9 cellular contexts compared by ENCODE assay signal in the genomic region with DNA sequence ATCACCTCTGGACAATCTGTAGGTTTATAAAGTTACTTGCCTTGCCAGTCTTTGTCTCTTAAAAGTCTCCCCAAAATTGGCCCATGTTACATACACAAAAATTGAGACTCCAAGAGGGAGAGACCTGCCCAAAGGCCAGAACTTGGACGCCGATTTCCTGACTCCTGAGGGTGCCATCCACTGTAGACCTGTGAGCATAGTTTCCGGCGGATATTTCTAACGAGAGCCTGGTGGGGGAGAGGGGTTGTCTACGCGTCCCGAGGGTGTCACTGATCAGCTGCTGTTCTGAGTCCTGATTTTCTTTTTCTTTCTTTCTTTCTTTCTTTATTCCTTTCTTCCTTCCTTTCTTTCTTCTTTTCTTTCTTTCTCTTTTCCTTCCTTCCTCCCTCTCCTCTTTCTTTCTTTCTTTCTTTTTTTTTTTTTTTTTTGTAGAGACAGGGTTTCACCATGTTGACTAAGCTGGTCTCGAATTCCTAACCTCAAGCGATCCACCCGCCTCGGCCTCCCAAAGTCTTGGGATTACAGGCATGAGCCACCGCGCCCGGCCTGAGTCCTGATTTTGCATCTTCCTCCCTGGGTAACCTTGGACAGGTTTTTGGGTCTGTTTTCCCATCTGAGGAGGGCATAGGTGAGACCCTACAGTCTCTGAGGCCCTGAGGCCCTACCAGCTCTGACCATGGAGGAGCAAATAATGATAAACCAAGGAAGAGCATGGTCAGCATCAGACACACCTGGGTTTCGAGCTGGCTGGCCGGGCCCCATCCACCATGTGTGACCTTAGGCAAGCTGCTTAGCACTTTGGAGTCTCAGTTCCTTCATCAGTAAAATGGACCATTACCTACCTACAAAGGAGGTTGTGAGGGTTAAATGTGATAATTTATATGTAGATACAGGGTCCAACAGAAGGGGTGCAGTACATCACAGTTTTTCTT. TPM values are rescaled to one million over a fixed set of nuclear protein-coding genes. Genes with fewer than 3 reads are reported as not detected.
A peak's percentile ranks its signal among the peaks of the same experiment; 100 is the strongest.
DNase-seq lines count a peak whose midpoint lies in the region; ATAC-seq, FAIRE-seq and TF ChIP-seq lines count a peak whose summit lies in the region.
"Had no signal": no experiment of that assay in that cellular context is flagged by ENCODE, and none has a peak within 500 bp of the region (broad histone marks: within the 10 kb centered on the region; RNA-seq: fewer than 3 reads in every experiment).

No MANE protein-coding gene starts in this region.

- no peak for TF ChIP-seq CTCF in A673 (conservative IDR thresholded peaks at IDR 0.05; ENCODE audit: low read depth, low read length)
- no peak for TF ChIP-seq CTCF in HL-60 (IDR thresholded peaks at IDR 0.05; ENCODE audit: insufficient read depth, low read length)
- TF ChIP-seq CTCF in GM12878 (IDR thresholded peaks at IDR 0.05 in 2 of 3, conservative IDR thresholded peaks at IDR 0.05 in 1 of 3; ENCODE audit: control insufficient read depth in 2 of 3, extremely low read depth in 1 of 3, insufficient read depth in 1 of 3, low read depth in 3 of 3, low read length in 3 of 3), result no peak
- no peak for TF ChIP-seq CTCF in nephron (IDR thresholded peaks at IDR 0.05; ENCODE audit: unreplicated experiment in 3 of 3)
- TF ChIP-seq CTCF in WERI-Rb-1 (IDR thresholded peaks at IDR 0.05; ENCODE audit: low read depth, low read length), result no peak
- TF ChIP-seq CTCF in BE2C (IDR thresholded peaks at IDR 0.05; ENCODE audit: low read depth, low read length), result no peak

- FAIRE-seq in GM12878 (lab: Jason Lieb, UNC), result no peak
- FAIRE-seq: frontal cortex had no signal

- TF ChIP-seq EP300 in GM12878 (IDR thresholded peaks at IDR 0.05; ENCODE audit: borderline replicate concordance in 1 of 2, control insufficient read depth in 1 of 2, low read depth in 2 of 2, low read length in 2 of 2), result no peak

- in situ Hi-C loops in GM12878 (cut with MboI), result no loop called here

- H3K4me3 Mint-ChIP-seq in nephron, result peak overlapping the region; percentile 64 to 97 (median 97)

- peaks cover 12% of the 10 kb centered on the region for H3K36me3 Mint-ChIP-seq in nephron (ENCODE audit: low read depth)

- BruUV-seq in A673 (replicated peaks; lab: Mats Ljungman, UMichigan) (no TSS peak), GM12878 (replicated peaks; lab: Mats Ljungman, UMichigan) (no TSS peak)

- intact Hi-C loops in A673 (cut with micrococcal nuclease; ENCODE audit: unreplicated experiment) (no loop called here), GM12878 (cut with micrococcal nuclease; ENCODE audit: unreplicated experiment) (no loop called here)

- ATAC-seq in GM12878 (no peak), GM18520 (IDR thresholded peaks at IDR 0.05; ENCODE audit: unreplicated experiment) (no peak)

- 83% methylated on average over 16 of the region's 17 CpGs for WGBS in GM12878 (ENCODE audit: insufficient coverage, insufficient replicate concordance, low lambda C conversion rate, missing lambda C conversion rate)

- RAD21 ChIA-PET in GM12878 (lab: Charles Lee; ENCODE audit: unreplicated experiment), result interaction anchor here (1.2 to 4.3 kb wide), 6 partner anchors 20 to 228 kb away, joined by 5 to 59 read pairs (median 8); a partner anchor contains a TSS

- H3K4me1 Mint-ChIP-seq in nephron, result peaks cover 14% of the 10 kb centered on the region

- POLR2A ChIA-PET in A673 (lab: Charles Lee; ENCODE audit: low non-redundant PET), result interaction anchor here (0.6 kb wide), 1 partner anchor 196 kb away, joined by 3 read pairs; no protein-coding TSS in a partner anchor
- POLR2A ChIA-PET in GM12878 (lab: Charles Lee), result interaction anchor here (0.5 to 1.2 kb wide), 3 partner anchors 28 to 296 kb away, joined by 3 to 4 read pairs (median 4); a partner anchor contains a TSS

- CTCF ChIA-PET in A673 (lab: Charles Lee), result interaction anchor here (0.5 to 1.8 kb wide), 9 partner anchors 10 to 457 kb away, joined by 3 to 16 read pairs (median 3); a partner anchor contains a TSS
- CTCF ChIA-PET in GM12878 (lab: Yijun Ruan, JAX), result interaction anchor here (0.5 to 4.9 kb wide), 26 partner anchors 8 to 329 kb away, joined by 3 to 115 read pairs (median 6); a partner anchor contains a TSS

- H3K9me3 ChIP-seq in A673 (ENCODE audit: low read depth, low read length, poor library complexity, severe bottlenecking), result no peaks in the 10 kb centered on the region
- H3K9me3 ChIP-seq in GM12878 (replicated peaks; ENCODE audit: control insufficient read depth, insufficient read depth, low read length), result no peaks in the 10 kb centered on the region
- no peaks in the 10 kb centered on the region for H3K9me3 ChIP-seq in WERI-Rb-1 (ENCODE audit: severe bottlenecking)
- H3K9me3 ChIP-seq in BE2C, result no peaks in the 10 kb centered on the region

- H3K4me1 ChIP-seq in A673 (ENCODE audit: insufficient read depth, low read length, poor library complexity, severe bottlenecking), result no peaks in the 10 kb centered on the region
- peaks cover 17% of the 10 kb centered on the region for H3K4me1 ChIP-seq in GM12878 (ENCODE audit: control insufficient read depth, insufficient read depth, low read length)
- H3K4me1 ChIP-seq in BE2C, result no peaks in the 10 kb centered on the region

- H3K9ac ChIP-seq in GM12878 (ENCODE audit: control insufficient read depth, insufficient read depth, low read length), result no peak overlapping the region

- H4K20me1 ChIP-seq in GM12878 (ENCODE audit: control insufficient read depth, insufficient read depth), result no peaks in the 10 kb centered on the region

- DNase-seq in A673 (ENCODE audit: low spot score) (no peak), HL-60 (ENCODE audit: low read depth in 1 of 2, low spot score in 1 of 2) (no peak), GM12878 (ENCODE audit: low read depth, low spot score) (no peak), WERI-Rb-1 (no peak), BE2C (no peak), NOMO-1 treated with dmso at 0.1 percent for 144 hours (lab: John Stamatoyannopoulos, UW; ENCODE audit: unreplicated experiment) (no peak)

- H3K27me3 ChIP-seq in A673 (replicated peaks; ENCODE audit: insufficient read depth, low read depth, low read length, poor library complexity) (no peaks in the 10 kb centered on the region), HL-60 (ENCODE audit: insufficient read depth, poor library complexity, severe bottlenecking) (no peaks in the 10 kb centered on the region), GM12878 (replicated peaks in 1 of 2; ENCODE audit: control insufficient read depth in 2 of 2, insufficient read depth in 2 of 2, low read length in 1 of 2) (no peaks in the 10 kb centered on the region; a peak in 1 of 4 replicates), WERI-Rb-1 (ENCODE audit: insufficient read depth, low read depth, severe bottlenecking) (no peaks in the 10 kb centered on the region), BE2C (no peaks in the 10 kb centered on the region)

- H3K4me2 ChIP-seq in GM12878 (ENCODE audit: control insufficient read depth, insufficient read depth), result peak overlapping the region; percentile 17; the same call in 1 of the 2 replicates

- H3K36me3 ChIP-seq in A673 (ENCODE audit: insufficient read depth, low read length, poor library complexity, severe bottlenecking) (peaks cover 20% of the 10 kb centered on the region), GM12878 (ENCODE audit: control insufficient read depth in 2 of 2, insufficient read depth in 2 of 2, low read length in 1 of 2) (peaks cover 0 to 7% of the 10 kb centered on the region in 2 experiments; a peak in 2 of 4 replicates), WERI-Rb-1 (peaks cover 27% of the 10 kb centered on the region), BE2C (no peaks in the 10 kb centered on the region)

- H3K4me3 ChIP-seq in A673 (ENCODE audit: low read depth, low read length, poor library complexity, severe bottlenecking), result peak overlapping the region; percentile 83
- H3K4me3 ChIP-seq in HL-60 (replicated peaks; ENCODE audit: insufficient read depth, low read length), result no peak overlapping the region
- H3K4me3 ChIP-seq in GM12878, result no peak overlapping the region
- H3K4me3 ChIP-seq in WERI-Rb-1 (ENCODE audit: low read depth, low read length), result no peak overlapping the region
- no peak overlapping the region; the same call in 1 of the 2 replicates for H3K4me3 ChIP-seq in BE2C (ENCODE audit: low read depth, low read length)

- peaks cover 22% of the 10 kb centered on the region for H3K79me2 ChIP-seq in GM12878 (ENCODE audit: control insufficient read depth, insufficient read depth, low read length)

- no peaks in the 10 kb centered on the region for H3K9me3 Mint-ChIP-seq in nephron

- H3K27ac ChIP-seq in A673 (ENCODE audit: low read depth, low read length, poor library complexity, severe bottlenecking) (no peak overlapping the region), HL-60 (replicated peaks) (0 out of 2 replicates have a peak overlapping the region, but pooled peaks have one; percentile 28), GM12878 (ENCODE audit: control insufficient read depth, insufficient read depth) (no peak overlapping the region), WERI-Rb-1 (no peak overlapping the region)

- H3K27me3 Mint-ChIP-seq in nephron (ENCODE audit: low read depth), result peaks cover 5% of the 10 kb centered on the region

- H3K27ac Mint-ChIP-seq in nephron, result peak overlapping the region in 1 of 3 experiments; percentile 60

- no peak for TF ChIP-seq POLR2A in GM12878 (IDR thresholded peaks at IDR 0.05; ENCODE audit: low read depth, low read length)

- SMC1A ChIA-PET in GM12878 (lab: Charles Lee; ENCODE audit: uncharacterized antibody, unreplicated experiment), result interaction anchor here (0.7 to 6.5 kb wide), 7 partner anchors 11 to 227 kb away, joined by 3 to 79 read pairs (median 4); no protein-coding TSS in a partner anchor

- H2AFZ ChIP-seq in GM12878 (ENCODE audit: control insufficient read depth, low read depth, low read length), result peak overlapping the region; percentile 1

- TF ChIP-seq RAD21 in GM12878 (IDR thresholded peaks at IDR 0.05; ENCODE audit: insufficient read depth, low read depth, low read length), result no peak

RNA-seq across cellular contexts. Expression of a gene that starts 1.0 kb away (rescaled TPM):
- total RNA-seq in A673 (2021) (59.9 and 68.0 TPM in 2 replicates), GM12878 (2014; rRNA removed) (17.9 and 18.0 TPM in 2 replicates), GM12878 (2014; rRNA removed; fragmentation: Illumina TruSeq; extraction: Trizol) (20.1 and 23.3 TPM in 2 replicates), GM12878 (2021) (22.3 and 27.2 TPM in 2 replicates)
- total RNA-seq in GM12878 (2013; cell fraction: nucleolus; rRNA removed), result 71.8 and 76.9 TPM in 2 replicates
- 6.9 TPM for polyA plus RNA-seq in GM12878 (2011; ENCODE audit: low read depth)
- polyA plus RNA-seq in GM12878 (2011; rRNA removed) (28.4 and 37.8 TPM in 2 replicates), GM12878 (2014; fragmentation: Illumina TruSeq; extraction: Trizol) (23.8 and 32.0 TPM in 2 replicates), GM12878 (2014; fragmentation: Nextera tagmentation; extraction: Ambion mirVana) (1 to 10 TPM; 5.2 to 8.4 TPM), GM12878 (2014; rRNA removed) (22.2 and 24.0 TPM in 2 replicates), GM12878 (2016; fragmentation: Nextera tagmentation; extraction: Ambion mirVana) (10 to 100 TPM; 20.0 to 23.0 TPM)
- 11.4 and 18.0 TPM in 2 replicates for polyA plus RNA-seq in GM12878 (2011; cell fraction: cytosol; rRNA removed)
- 33.1 and 37.2 TPM in 2 replicates for polyA plus RNA-seq in GM12878 (2011; cell fraction: nucleus; rRNA removed)
- 16.7 and 18.0 TPM in 2 replicates for polyA plus RNA-seq in GM12878 (2012)
- 9.9 and 16.9 TPM in 2 replicates for polyA minus RNA-seq in GM12878 (2011; rRNA and poly(A)+ RNA removed)
- polyA minus RNA-seq in GM12878 (2011; cell fraction: cytosol; rRNA and poly(A)+ RNA removed), result 5.8 and 6.5 TPM in 2 replicates
- 7.5 and 16.6 TPM in 2 replicates for polyA minus RNA-seq in GM12878 (2011; cell fraction: nucleus; rRNA and poly(A)+ RNA removed)
- 13.3 TPM for polyA plus RNA-seq in BE2C (2012; ENCODE audit: insufficient read depth, insufficient read length, low read depth)

RNA-seq across cellular contexts. Expression of a gene that starts 45.8 kb away (rescaled TPM):
- total RNA-seq in A673 (2021), result 6.1 and 8.3 TPM in 2 replicates
- total RNA-seq in GM12878 (2013; cell fraction: nucleolus; rRNA removed), result 8.9 and 10.3 TPM in 2 replicates
- 0.27 and 0.62 TPM in 2 replicates for total RNA-seq in GM12878 (2014; rRNA removed)
- total RNA-seq in GM12878 (2014; rRNA removed; fragmentation: Illumina TruSeq; extraction: Trizol), result 0.23 and 0.27 TPM in 2 replicates
- 0.49 and 0.58 TPM in 2 replicates for total RNA-seq in GM12878 (2021)
- polyA plus RNA-seq in GM12878 (2011; ENCODE audit: low read depth), result 0.87 TPM
- polyA plus RNA-seq in GM12878 (2011; rRNA removed), result 0.76 and 0.84 TPM in 2 replicates
- 1.3 and 1.4 TPM in 2 replicates for polyA plus RNA-seq in GM12878 (2011; cell fraction: cytosol; rRNA removed)
- 3.5 and 4.7 TPM in 2 replicates for polyA plus RNA-seq in GM12878 (2011; cell fraction: nucleus; rRNA removed)
- 1.7 and 2.0 TPM in 2 replicates for polyA plus RNA-seq in GM12878 (2012)
- 0.17 and 0.34 TPM in 2 replicates for polyA plus RNA-seq in GM12878 (2014; fragmentation: Illumina TruSeq; extraction: Trizol)
- under 1 TPM; 0.06 to 0.09 TPM for polyA plus RNA-seq in GM12878 (2014; fragmentation: Nextera tagmentation; extraction: Ambion mirVana)
- 0.36 and 0.41 TPM in 2 replicates for polyA plus RNA-seq in GM12878 (2014; rRNA removed)
- under 1 TPM; 0.12 to 0.63 TPM for polyA plus RNA-seq in GM12878 (2016; fragmentation: Nextera tagmentation; extraction: Ambion mirVana)
- 0.80 and 2.4 TPM in 2 replicates for polyA minus RNA-seq in GM12878 (2011; rRNA and poly(A)+ RNA removed)
- 0.40 and 0.94 TPM in 2 replicates for polyA minus RNA-seq in GM12878 (2011; cell fraction: cytosol; rRNA and poly(A)+ RNA removed)
- polyA minus RNA-seq in GM12878 (2011; cell fraction: nucleus; rRNA and poly(A)+ RNA removed), result 0.73 and 1.4 TPM in 2 replicates
- 11.6 TPM for polyA plus RNA-seq in BE2C (2012; ENCODE audit: insufficient read depth, insufficient read length, low read depth)

RNA-seq across cellular contexts. Expression of a gene that starts 46.0 kb away (rescaled TPM):
- total RNA-seq in A673 (2021), result 52.0 and 60.2 TPM in 2 replicates
- total RNA-seq in GM12878 (2013; cell fraction: nucleolus; rRNA removed), result 21.9 and 27.0 TPM in 2 replicates
- 19.6 and 19.7 TPM in 2 replicates for total RNA-seq in GM12878 (2014; rRNA removed)
- total RNA-seq in GM12878 (2014; rRNA removed; fragmentation: Illumina TruSeq; extraction: Trizol), result 19.1 and 21.7 TPM in 2 replicates
- total RNA-seq in GM12878 (2021), result 13.1 and 13.6 TPM in 2 replicates
- polyA plus RNA-seq in GM12878 (2011; ENCODE audit: low read depth), result 18.6 TPM
- 41.3 TPM in 2 replicates for polyA plus RNA-seq in GM12878 (2011; rRNA removed)
- 26.0 and 26.2 TPM in 2 replicates for polyA plus RNA-seq in GM12878 (2011; cell fraction: cytosol; rRNA removed)
- polyA plus RNA-seq in GM12878 (2011; cell fraction: nucleus; rRNA removed), result 20.9 and 21.5 TPM in 2 replicates
- 19.1 and 25.9 TPM in 2 replicates for polyA plus RNA-seq in GM12878 (2012)
- polyA plus RNA-seq in GM12878 (2014; fragmentation: Illumina TruSeq; extraction: Trizol), result 19.2 and 19.4 TPM in 2 replicates
- polyA plus RNA-seq in GM12878 (2014; fragmentation: Nextera tagmentation; extraction: Ambion mirVana), result 100 to 1,000 TPM; 145 to 161 TPM
- polyA plus RNA-seq in GM12878 (2014; rRNA removed), result 28.3 and 33.9 TPM in 2 replicates
- 10 to 100 TPM; 48.0 to 53.0 TPM for polyA plus RNA-seq in GM12878 (2016; fragmentation: Nextera tagmentation; extraction: Ambion mirVana)
- 5.2 and 7.2 TPM in 2 replicates for polyA minus RNA-seq in GM12878 (2011; rRNA and poly(A)+ RNA removed)
- polyA minus RNA-seq in GM12878 (2011; cell fraction: cytosol; rRNA and poly(A)+ RNA removed), result 4.3 and 5.6 TPM in 2 replicates
- polyA minus RNA-seq in GM12878 (2011; cell fraction: nucleus; rRNA and poly(A)+ RNA removed), result 4.6 and 7.5 TPM in 2 replicates
- 26.4 TPM for polyA plus RNA-seq in BE2C (2012; ENCODE audit: insufficient read depth, insufficient read length, low read depth)
